17 cellular contexts compared by ENCODE assay signal in the genomic region with DNA sequence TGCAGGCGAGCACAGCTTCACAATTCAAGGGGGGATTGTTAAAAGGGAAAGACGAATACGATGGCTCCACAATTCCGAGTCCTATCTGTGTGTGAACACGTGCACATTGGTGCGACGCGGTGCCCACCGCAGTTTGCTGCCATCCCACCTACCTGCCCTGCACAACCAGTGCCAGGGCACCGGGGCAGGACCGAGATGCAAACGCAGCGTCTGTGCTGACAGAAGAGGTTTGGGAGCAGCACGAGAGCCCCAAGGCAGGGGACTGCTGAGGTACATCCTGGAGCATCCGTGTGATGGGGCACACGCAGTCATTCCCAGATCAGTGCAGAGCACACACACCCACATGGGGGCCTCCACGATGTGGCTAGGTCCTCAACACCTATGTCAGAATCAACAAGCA.
A peak's percentile ranks its signal among the peaks of the same experiment; 100 is the strongest.
DNase-seq lines count a peak whose midpoint lies in the region; ATAC-seq, FAIRE-seq and TF ChIP-seq lines count a peak whose summit lies in the region.
"Had no signal": no experiment of that assay in that cellular context is flagged by ENCODE, and none has a peak within 500 bp of the region (broad histone marks: within the 10 kb centered on the region; RNA-seq: fewer than 3 reads in every experiment).

No MANE protein-coding gene starts in this region.

- H3K4me3 ChIP-seq in RWPE2 (ENCODE audit: severe bottlenecking), result no peak overlapping the region
- no peak overlapping the region for H3K4me3 ChIP-seq in kidney (ENCODE audit: low read length in 2 of 2)
- H3K4me3 ChIP-seq in sigmoid colon, result no peak overlapping the region

- WGBS in sigmoid colon, 2 donors, result 95 to 96% methylated on average over 17 of the region's 17 CpGs

- H3K36me3 ChIP-seq in RWPE2 (ENCODE audit: low read depth) (no peaks in the 10 kb centered on the region), kidney (ENCODE audit: control insufficient read depth in 1 of 2, insufficient read depth in 2 of 2, low read length in 2 of 2) (no peaks in the 10 kb centered on the region), sigmoid colon (no peaks in the 10 kb centered on the region)

- DNase-seq in activated gamma-delta T cell treated with Interleukin-2 at 50 U/mL for 16 hours (peak; percentile 1), activated gamma-delta T cell (lab: John Stamatoyannopoulos, UW) (no peak), RWPE2 (ENCODE audit: low spot score) (peak; percentile 21), kidney (peak; percentile 55), sigmoid colon (peak; percentile 20), COR-L47 (lab: John Stamatoyannopoulos, UW) (no peak), cerebellar nuclear complex (lab: John Stamatoyannopoulos, UW) (no peak)
- DNase-seq: CD8-positive, alpha-beta T cell; NCI-H1105; NCI-H1694; NCI-H2081 treated with DMSO at 0.1 percent for 48 hours; NCI-H748 treated with DMSO at 0.1 percent for 48 hours; SHP77 treated with DMSO at 0.1 percent for 48 hours had no signal

- TF ChIP-seq POLR2A in sigmoid colon (IDR thresholded peaks at IDR 0.05), result no peak

- no peak for TF ChIP-seq EP300 in sigmoid colon (IDR thresholded peaks at IDR 0.05)

- H3K27me3 ChIP-seq in RWPE2 (ENCODE audit: insufficient read depth, poor library complexity, severe bottlenecking), result no peaks in the 10 kb centered on the region
- no peaks in the 10 kb centered on the region for H3K27me3 ChIP-seq in sigmoid colon

- H3K9me3 ChIP-seq in RWPE2 (ENCODE audit: severe bottlenecking), result peaks cover 4% of the 10 kb centered on the region
- H3K9me3 ChIP-seq in kidney (ENCODE audit: control insufficient read depth in 1 of 2, low read length in 2 of 2), result no peaks in the 10 kb centered on the region
- no peaks in the 10 kb centered on the region for H3K9me3 ChIP-seq in sigmoid colon

- TF ChIP-seq CTCF in RWPE2 (IDR thresholded peaks at IDR 0.05; ENCODE audit: poor library complexity, severe bottlenecking) (no peak), kidney (IDR thresholded peaks at IDR 0.05; ENCODE audit: borderline replicate concordance, extremely low read depth, insufficient read depth) (no peak), sigmoid colon (IDR thresholded peaks at IDR 0.05) (no peak)

- no peak overlapping the region for H3K9ac ChIP-seq in kidney (ENCODE audit: low read length in 2 of 2)

- H3K4me1 ChIP-seq in RWPE2 (ENCODE audit: insufficient read depth, poor library complexity, severe bottlenecking), result no peaks in the 10 kb centered on the region
- no peaks in the 10 kb centered on the region for H3K4me1 ChIP-seq in kidney (ENCODE audit: control insufficient read depth in 1 of 2, insufficient read depth in 1 of 2, low read depth in 1 of 2, low read length in 2 of 2)
- H3K4me1 ChIP-seq in sigmoid colon, result no peaks in the 10 kb centered on the region

- intact Hi-C loops in kidney (cut with DNase I), result no loop called here
- intact Hi-C loops in sigmoid colon (cut with DNase I), result no loop called here

- H3K27ac ChIP-seq in RWPE2 (ENCODE audit: poor library complexity, severe bottlenecking), result no peak overlapping the region
- no peak overlapping the region for H3K27ac ChIP-seq in kidney (ENCODE audit: low read depth in 2 of 2, low read length in 2 of 2)
- no peak overlapping the region for H3K27ac ChIP-seq in sigmoid colon

- no peak for ATAC-seq in RWPE2 (ENCODE audit: low read depth)
- no peak for ATAC-seq in GM21619 (IDR thresholded peaks at IDR 0.05; ENCODE audit: unreplicated experiment)
- ATAC-seq: CD8-positive, alpha-beta T cell had no signal

- no peak for FAIRE-seq in kidney (lab: Jason Lieb, UNC)
- FAIRE-seq: GM12891, GM18507, H1 had no signal

Comparison
In these comparisons a context has a peak if more than half of its experiments do, and no peak if none do; other contexts are left out.
1. DNase-seq: peak in activated gamma-delta T cell treated with Interleukin-2 at 50 U/mL for 16 hours (single experiment), RWPE2 (single experiment), kidney (single experiment) and sigmoid colon (single experiment); none in activated gamma-delta T cell (single experiment), COR-L47 (single experiment) and cerebellar nuclear complex (0 of 2).